Comparison of ENCODE assay signal across 8 cellular contexts in genomic region chr3:44648564-44649229, GRCh38. TPM values are rescaled to one million over a fixed set of nuclear protein-coding genes. Genes with fewer than 3 reads are reported as not detected.
DNase-seq lines count a peak whose midpoint lies in the region; ATAC-seq and TF ChIP-seq lines count a peak whose summit lies in the region.

ZNF35 (plus strand) TSS chr3:44648732; CDS start chr3:44651068, 2,336 bp downstream.

- peak within 1 kb of the TSS; percentile 93 for H3K9ac ChIP-seq in HUES6 (ENCODE audit: low read length)
- H3K9ac ChIP-seq in parathyroid adenoma = peak within 1 kb of the TSS; percentile 85

- H3K27ac ChIP-seq in HUES6 (ENCODE audit: low read depth, low read length) = peak within 1 kb of the TSS; percentile 83
- no peak within 1 kb of the TSS for H3K27ac ChIP-seq in PC-9
- H3K27ac ChIP-seq in left ventricle myocardium inferior (replicated peaks) = peak within 1 kb of the TSS; percentile 86
- peak within 1 kb of the TSS; percentile 59 for H3K27ac ChIP-seq in parathyroid adenoma

- H3K79me2 ChIP-seq in PC-9 (ENCODE audit: low read depth) (peaks cover 12% of the 10 kb centered on the region), parathyroid adenoma (peaks cover 5% of the 10 kb centered on the region)

- H3K4me1 ChIP-seq in HUES6 (ENCODE audit: control insufficient read depth, insufficient read depth, low read length) = 0 out of 2 replicates have a peak, but pooled peaks cover 3% of the 10 kb centered on the region
- 0 out of 2 replicates have a peak, but pooled peaks cover 3% of the 10 kb centered on the region for H3K4me1 ChIP-seq in PC-9 (replicated peaks; ENCODE audit: insufficient read depth)
- H3K4me1 ChIP-seq in left ventricle myocardium inferior = peaks cover 31% of the 10 kb centered on the region
- H3K4me1 ChIP-seq in parathyroid adenoma = no peaks in the 10 kb centered on the region

- POLR2A ChIA-PET in PC-9 (lab: Charles Lee; ENCODE audit: unreplicated experiment) = interaction anchor here (0.6 to 0.7 kb wide), 2 partner anchors 145 to 248 kb away, joined by 4 to 16 read pairs; no protein-coding TSS in a partner anchor

- CTCF ChIA-PET in PC-9 (lab: Charles Lee) = no interaction called here

- no peaks in the 10 kb centered on the region for H4K20me1 ChIP-seq in PC-9 (ENCODE audit: insufficient read depth)

- no peak for TF ChIP-seq CTCF in PC-9 (conservative IDR thresholded peaks at IDR 0.05)
- TF ChIP-seq CTCF in left ventricle myocardium inferior (IDR thresholded peaks at IDR 0.05; ENCODE audit: borderline replicate concordance) = no peak
- TF ChIP-seq CTCF in parathyroid adenoma (IDR thresholded peaks at IDR 0.05) = no peak

- H3K4me3 ChIP-seq in HUES6 (ENCODE audit: low read depth, low read length) (peak within 1 kb of the TSS; percentile 90), PC-9 (peak within 1 kb of the TSS; percentile 98), left ventricle myocardium inferior (peak within 1 kb of the TSS; percentile 89), parathyroid adenoma (ENCODE audit: low read depth, low read length) (peak within 1 kb of the TSS; percentile 88)

- ATAC-seq in GM21526 (IDR thresholded peaks at IDR 0.05; ENCODE audit: low FRiP score, unreplicated experiment) = peak; percentile 94

- H3K36me3 ChIP-seq in HUES6 (ENCODE audit: control insufficient read depth, insufficient read depth, low read length) (peaks cover 34% of the 10 kb centered on the region), PC-9 (ENCODE audit: low read depth) (peaks cover 5% of the 10 kb centered on the region; the same call in 1 of the 2 replicates), left ventricle myocardium inferior (peaks cover 42% of the 10 kb centered on the region), parathyroid adenoma (ENCODE audit: control insufficient read depth, insufficient read depth, low read length) (no peaks in the 10 kb centered on the region)

- no peaks in the 10 kb centered on the region for H3K9me2 ChIP-seq in PC-9 (ENCODE audit: insufficient read depth)

- H3K4me2 ChIP-seq in PC-9 (peak within 1 kb of the TSS; percentile 92), parathyroid adenoma (ENCODE audit: low read length) (peak within 1 kb of the TSS; percentile 90)

- peak; percentile 93 for DNase-seq in G401 (ENCODE audit: low spot score)
- peak; percentile 75 to 80 for DNase-seq in PC-9
- peak in 54 of 56 donors; percentile 13 to 87 (median 70) for DNase-seq in amygdala (lab: John Stamatoyannopoulos, UW)
- DNase-seq in left ventricle myocardium inferior = peak; percentile 76
- no peak for DNase-seq in central memory CD4-positive, alpha-beta T cell

- peaks cover 6% of the 10 kb centered on the region for H3K9me3 ChIP-seq in HUES6 (ENCODE audit: control insufficient read depth, insufficient read depth, low read depth, low read length)
- H3K9me3 ChIP-seq in PC-9 (ENCODE audit: insufficient read depth, low read depth) = peaks cover 20% of the 10 kb centered on the region
- peaks cover 27% of the 10 kb centered on the region for H3K9me3 ChIP-seq in left ventricle myocardium inferior (replicated peaks)
- no peaks in the 10 kb centered on the region for H3K9me3 ChIP-seq in parathyroid adenoma (ENCODE audit: control insufficient read depth, low read length)

- peak within 1 kb of the TSS; percentile 96 for H2AFZ ChIP-seq in PC-9
- H2AFZ ChIP-seq in parathyroid adenoma = peak within 1 kb of the TSS; percentile 74

- BruUV-seq in PC-9 (replicated peaks; lab: Mats Ljungman, UMichigan) = TSS peak; percentile 58

- in situ Hi-C loops in G401 (cut with HindIII; ENCODE audit: low sequenced_read_pairs) = no loop called here

- intact Hi-C loops in PC-9 (cut with micrococcal nuclease; ENCODE audit: unreplicated experiment) = loop anchor here (1.0 to 2.0 kb wide), 4 partner anchors 24 to 138 kb away; partner anchors contain the start of gene ZNF502
- intact Hi-C loops in left ventricle myocardium inferior (cut with micrococcal nuclease) = no loop called here

- H3K27me3 ChIP-seq in HUES6 (ENCODE audit: control insufficient read depth, insufficient read depth, low read length) (no peaks in the 10 kb centered on the region), PC-9 (ENCODE audit: insufficient read depth, low read depth) (no peaks in the 10 kb centered on the region), left ventricle myocardium inferior (ENCODE audit: low read depth) (no peaks in the 10 kb centered on the region), parathyroid adenoma (ENCODE audit: control insufficient read depth, insufficient read depth, low read length) (no peaks in the 10 kb centered on the region)

- no peaks in the 10 kb centered on the region for H3F3A ChIP-seq in PC-9 (ENCODE audit: insufficient read depth, low read depth)

RNA-seq across cellular contexts. Expression of gene ZNF35, which starts in this region (rescaled TPM):
- total RNA-seq in G401 (2014; rRNA removed; shearing (Covaris generic)) = 13.0 and 16.6 TPM in 2 replicates
- total RNA-seq in PC-9 (2021) (5.4 and 7.0 TPM in 2 replicates), left ventricle myocardium inferior (7.9 TPM)
